15 cellular contexts compared by ENCODE assay signal in genomic region chr11:36051235-36052072, GRCh38.
"Had no signal": no experiment of that assay in that cellular context is flagged by ENCODE, and none has a peak within 500 bp of the region (broad histone marks: within the 10 kb centered on the region; RNA-seq: fewer than 3 reads in every experiment).

No MANE protein-coding gene starts in this region.

- H3K4me1 Mint-ChIP-seq: activated naive CD8-positive, alpha-beta T cell treated with anti-CD3 and anti-CD28 coated beads for 36 hours; stimulated activated naive B cell treated with anti-CD40 and anti-IgM and Interleukin-4, amounts not matched to agents 10 μg/mL and 1 μg/mL and 100 μg/mL, for 72 hours had no signal

- H3K27me3 Mint-ChIP-seq: activated CD4-positive, alpha-beta memory T cell treated with anti-CD3 and anti-CD28 coated beads for 36 hours; activated naive CD8-positive, alpha-beta T cell treated with anti-CD3 and anti-CD28 coated beads for 36 hours had no signal

- H3K36me3 Mint-ChIP-seq: activated CD4-positive, alpha-beta memory T cell treated with anti-CD3 and anti-CD28 coated beads for 36 hours; activated naive CD8-positive, alpha-beta T cell treated with anti-CD3 and anti-CD28 coated beads for 36 hours; immature natural killer cell had no signal

- H3K9me3 ChIP-seq: lower lobe of right lung, transverse colon had no signal

- H3K27ac Mint-ChIP-seq: activated CD4-positive, alpha-beta memory T cell treated with anti-CD3 and anti-CD28 coated beads for 36 hours; activated naive CD8-positive, alpha-beta T cell treated with anti-CD3 and anti-CD28 coated beads for 36 hours; immature natural killer cell; mesothelial cell of epicardium; stimulated activated naive B cell treated with anti-CD40 and anti-IgM and Interleukin-4, amounts not matched to agents 10 μg/mL and 1 μg/mL and 100 μg/mL, for 72 hours had no signal

- H3K9me3 Mint-ChIP-seq: activated CD4-positive, alpha-beta memory T cell treated with anti-CD3 and anti-CD28 coated beads for 36 hours; immature natural killer cell had no signal

- H3K36me3 ChIP-seq: lower lobe of right lung, transverse colon had no signal

- H3K27me3 ChIP-seq: transverse colon had no signal

- DNase-seq: activated CD4-positive, alpha-beta memory T cell treated with anti-CD3 and anti-CD28 coated beads for 36 hours; activated effector memory CD4-positive, alpha-beta T cell treated with anti-CD3 and anti-CD28 coated beads, Interleukin-2, amount 50 U/mL, for 16 hours; activated naive CD8-positive, alpha-beta T cell treated with anti-CD3 and anti-CD28 coated beads for 36 hours; activated T-cell treated with anti-CD3 and anti-CD28 coated beads, Interleukin-2, amount 50 U/mL, for 4 hours; cerebellar nuclear complex; dermis blood vessel endothelial cell; hypothalamus; immature natural killer cell; lower lobe of right lung; posterior cingulate gyrus; stimulated activated naive B cell treated with anti-CD40 and anti-IgM and Interleukin-4, amounts not matched to agents 10 μg/mL and 1 μg/mL and 100 μg/mL, for 72 hours; substantia nigra; transverse colon had no signal

- H3K4me1 ChIP-seq: lower lobe of right lung, transverse colon had no signal

- H3K4me3 Mint-ChIP-seq: activated CD4-positive, alpha-beta memory T cell treated with anti-CD3 and anti-CD28 coated beads for 36 hours; activated naive CD8-positive, alpha-beta T cell treated with anti-CD3 and anti-CD28 coated beads for 36 hours; activated T-cell treated with anti-CD3 and anti-CD28 coated beads, Interleukin-2, amount 50 U/mL, for 4 hours; immature natural killer cell; mesothelial cell of epicardium; stimulated activated naive B cell treated with anti-CD40 and anti-IgM and Interleukin-4, amounts not matched to agents 10 μg/mL and 1 μg/mL and 100 μg/mL, for 72 hours had no signal

- H3K27ac ChIP-seq: lower lobe of right lung, transverse colon had no signal

- H3K4me3 ChIP-seq: lower lobe of right lung, smooth muscle cell, transverse colon had no signal
